ENCODE assay signal across 8 cellular contexts in genomic region chr1:154327466-154328317, GRCh38. TPM values are rescaled to one million over a fixed set of nuclear protein-coding genes. Genes with fewer than 3 reads are reported as not detected.
DNase-seq lines count a peak whose midpoint lies in the region; ATAC-seq and TF ChIP-seq lines count a peak whose summit lies in the region.

No MANE protein-coding gene starts in this region.

- no peak for TF ChIP-seq CTCF in colonic mucosa (IDR thresholded peaks at IDR 0.05)

- H3K4me1 ChIP-seq in colonic mucosa = peaks cover 12% of the 10 kb centered on the region

- intact Hi-C loops in colonic mucosa (cut with DNase I) (no loop called here), sciatic nerve (cut with DNase I) (loop anchor here (10.0 kb wide), 1 partner anchor 227 kb away; the partner anchor contains the start of gene UBE2Q1)

- no peaks in the 10 kb centered on the region for H3K9me3 Mint-ChIP-seq in natural killer cell treated with Interleukin-12 subunit alpha and Interleukin-12 subunit beta and Interleukin-15 and Interleukin-18, amount 100 ng/mL, for 72 hours

- peak overlapping the region; percentile 37 for H3K4me3 ChIP-seq in colonic mucosa

- DNase-seq in NCI-H748 (lab: John Stamatoyannopoulos, UW; ENCODE audit: unreplicated experiment) (peak; percentile 65), NCI-H748 treated with DMSO at 0.1 percent for 48 hours (lab: John Stamatoyannopoulos, UW) (no peak), NCI-H345 treated with DMSO at 0.1 percent for 48 hours (lab: John Stamatoyannopoulos, UW; ENCODE audit: unreplicated experiment) (peak; percentile 55), colonic mucosa (peak; percentile 56), sciatic nerve (ENCODE audit: low spot score) (no peak), cortex of kidney (lab: John Stamatoyannopoulos, UW) (no peak), HCEC 1CT (no peak)
- no peak for DNase-seq in natural killer cell treated with Interleukin-12 subunit alpha and Interleukin-12 subunit beta and Interleukin-15 and Interleukin-18, amount 100 ng/mL, for 72 hours (ENCODE audit: low spot score)

- peak overlapping the region; percentile 86 for H3K27ac ChIP-seq in colonic mucosa

- peaks cover 8% of the 10 kb centered on the region for H3K36me3 Mint-ChIP-seq in natural killer cell treated with Interleukin-12 subunit alpha and Interleukin-12 subunit beta and Interleukin-15 and Interleukin-18, amount 100 ng/mL, for 72 hours

- peak overlapping the region; percentile 42 to 68 for H3K27ac Mint-ChIP-seq in natural killer cell treated with Interleukin-12 subunit alpha and Interleukin-12 subunit beta and Interleukin-15 and Interleukin-18, amount 100 ng/mL, for 72 hours

- ATAC-seq in natural killer cell treated with Interleukin-12 subunit alpha and Interleukin-12 subunit beta and Interleukin-15 and Interleukin-18, amount 100 ng/mL, for 72 hours = no peak
- ATAC-seq in sciatic nerve = no peak

- peaks cover 0 to 2% of the 10 kb centered on the region in 2 donors for H3K27me3 Mint-ChIP-seq in natural killer cell treated with Interleukin-12 subunit alpha and Interleukin-12 subunit beta and Interleukin-15 and Interleukin-18, amount 100 ng/mL, for 72 hours

- peak overlapping the region; percentile 82 for H3K4me3 Mint-ChIP-seq in natural killer cell treated with Interleukin-12 subunit alpha and Interleukin-12 subunit beta and Interleukin-15 and Interleukin-18, amount 100 ng/mL, for 72 hours

- peak overlapping the region; percentile 60 to 62 for H3K9ac ChIP-seq in colonic mucosa (ENCODE audit: low read depth in 2 of 2, low read length in 2 of 2)

- H3K4me1 Mint-ChIP-seq in natural killer cell treated with Interleukin-12 subunit alpha and Interleukin-12 subunit beta and Interleukin-15 and Interleukin-18, amount 100 ng/mL, for 72 hours (ENCODE audit: low read depth in 2 of 2) = peaks cover 44 to 46% of the 10 kb centered on the region in 2 donors

- H3K36me3 ChIP-seq in colonic mucosa = no peaks in the 10 kb centered on the region

- H3K9me3 ChIP-seq in colonic mucosa = no peaks in the 10 kb centered on the region

- peaks cover 10% of the 10 kb centered on the region for H3K27me3 ChIP-seq in colonic mucosa

RNA-seq across cellular contexts. Expression of gene ATP8B2, which starts 2.4 kb away (rescaled TPM):
- total RNA-seq in colonic mucosa = 1 to 10 TPM; 4.2 to 6.6 TPM
- total RNA-seq in natural killer cell treated with Interleukin-12 subunit alpha and Interleukin-12 subunit beta and Interleukin-15 and Interleukin-18, amount 100 ng/mL, for 72 hours = 10 to 100 TPM; 29.2 to 60.6 TPM
- 78.3 TPM for total RNA-seq in sciatic nerve

RNA-seq across cellular contexts. Expression of gene AQP10, which starts 6.8 kb away (rescaled TPM):
- total RNA-seq in colonic mucosa (under 1 TPM in 1 of 2 donors, not detected in 1; 0.27 TPM), sciatic nerve (not detected)
- total RNA-seq in natural killer cell treated with Interleukin-12 subunit alpha and Interleukin-12 subunit beta and Interleukin-15 and Interleukin-18, amount 100 ng/mL, for 72 hours = not detected

RNA-seq across cellular contexts. Expression of gene HAX1, which starts 55.3 kb away (rescaled TPM):
- total RNA-seq in colonic mucosa (10 to 100 TPM; 53.4 to 83.6 TPM), sciatic nerve (59.9 TPM)
- total RNA-seq in natural killer cell treated with Interleukin-12 subunit alpha and Interleukin-12 subunit beta and Interleukin-15 and Interleukin-18, amount 100 ng/mL, for 72 hours = 100 to 1,000 TPM; 131 to 136 TPM

Comparison
In these comparisons a context has a peak if more than half of its experiments do, and no peak if none do; other contexts are left out.
1. DNase-seq: peak in NCI-H748 (single experiment), NCI-H345 treated with DMSO at 0.1 percent for 48 hours (single experiment) and colonic mucosa (single experiment); none in NCI-H748 treated with DMSO at 0.1 percent for 48 hours (single experiment), natural killer cell treated with Interleukin-12 subunit alpha and Interleukin-12 subunit beta and Interleukin-15 and Interleukin-18, amount 100 ng/mL, for 72 hours (single experiment), sciatic nerve (single experiment), cortex of kidney (single experiment) and HCEC 1CT (single experiment).